In genomic region chr21:41612674-41613250, GRCh38 we compare ENCODE assay signal across 8 cellular contexts.
DNase-seq lines count a peak whose midpoint lies in the region; ATAC-seq and TF ChIP-seq lines count a peak whose summit lies in the region.

No MANE protein-coding gene starts in this region.

- no peak overlapping the region for H3K9ac ChIP-seq in endodermal cell (ENCODE audit: extremely low read depth, low read length, poor library complexity, severe bottlenecking)

- peaks cover 3% of the 10 kb centered on the region for H3K4me1 ChIP-seq in endodermal cell (ENCODE audit: control insufficient read depth, insufficient read depth, low read length)

- no peaks in the 10 kb centered on the region for H3K9me3 Mint-ChIP-seq in endodermal cell

- no peaks in the 10 kb centered on the region for H3K27me3 Mint-ChIP-seq in endodermal cell (ENCODE audit: insufficient read depth)

- no peak overlapping the region for H3K27ac Mint-ChIP-seq in endodermal cell

- H3K9me3 ChIP-seq in endodermal cell (ENCODE audit: control insufficient read depth, low read length): no peaks in the 10 kb centered on the region

- H3K27ac ChIP-seq in endodermal cell (ENCODE audit: low read depth, low read length): peak overlapping the region; percentile 42

- ATAC-seq in GM19023 (IDR thresholded peaks at IDR 0.05; ENCODE audit: unreplicated experiment): no peak
- no peak for ATAC-seq in GM21526 (IDR thresholded peaks at IDR 0.05; ENCODE audit: low FRiP score, unreplicated experiment)

- TF ChIP-seq CTCF in HFF-Myc (IDR thresholded peaks at IDR 0.05; ENCODE audit: low read depth, low read length, missing control alignments) (peak; percentile 70), endodermal cell (conservative IDR thresholded peaks at IDR 0.05) (peak; percentile 86)

- H3K4me3 ChIP-seq in HFF-Myc (replicated peaks; ENCODE audit: low read depth, low read length): no peak overlapping the region
- H3K4me3 ChIP-seq in endodermal cell (ENCODE audit: low read length): no peak overlapping the region

- no peak overlapping the region for H3K4me3 Mint-ChIP-seq in endodermal cell

- peaks cover 15% of the 10 kb centered on the region for H3K4me1 Mint-ChIP-seq in endodermal cell

- no peaks in the 10 kb centered on the region for H3K36me3 Mint-ChIP-seq in endodermal cell (ENCODE audit: low read depth)

- no peaks in the 10 kb centered on the region for H3K36me3 ChIP-seq in endodermal cell (ENCODE audit: control insufficient read depth, insufficient read depth, low read length)

- H3K27me3 ChIP-seq in endodermal cell (ENCODE audit: control insufficient read depth, insufficient read depth, low read length, poor library complexity, severe bottlenecking): no peaks in the 10 kb centered on the region

- DNase-seq in COR-L47 (lab: John Stamatoyannopoulos, UW) (peak; percentile 11), HFF-Myc (ENCODE audit: extremely low read depth, low read depth) (peak; percentile 79), SKM-1 (lab: John Stamatoyannopoulos, UW; ENCODE audit: unreplicated experiment) (peak; percentile 24), endodermal cell (peak; percentile 92), lung microvascular endothelial cell (ENCODE audit: low read depth in 2 of 2) (peak; percentile 17 to 48), superior temporal gyrus (ENCODE audit: extremely low spot score) (peak; percentile 74)

- 44 to 100% methylated on average over 2 to 14 of the region's 15 CpGs for WGBS in endodermal cell (ENCODE audit: insufficient coverage in 1 of 2, insufficient read length in 1 of 2), 2 experiments

Comparison
In these comparisons a context has a peak if more than half of its experiments do, and no peak if none do; other contexts are left out.
1. DNase-seq: peak in every context shown above with its lines; median percentile 92 in endodermal cell; 79 in HFF-Myc; 74 in superior temporal gyrus; 32 in lung microvascular endothelial cell; 24 in SKM-1; 11 in COR-L47.